ENCODE assay signal across 14 cellular contexts in genomic region chr2:101018934-101019333, GRCh38.
"Had no signal": no experiment of that assay in that cellular context is flagged by ENCODE, and none has a peak within 500 bp of the region (broad histone marks: within the 10 kb centered on the region; RNA-seq: fewer than 3 reads in every experiment).

No MANE protein-coding gene starts in this region.

- H3K4me3 Mint-ChIP-seq: dendritic cell treated with granulocyte-macrophage colony-stimulating factor and Interleukin-4, amounts not matched to agents 40 ng/mL and 50 ng/mL, for 4 days; effector memory CD8-positive, alpha-beta T cell; neural crest cell had no signal

- H3K4me1 Mint-ChIP-seq: neural crest cell had no signal

- H3K27me3 Mint-ChIP-seq: dendritic cell treated with granulocyte-macrophage colony-stimulating factor and Interleukin-4, amounts not matched to agents 40 ng/mL and 50 ng/mL, for 4 days; effector memory CD8-positive, alpha-beta T cell had no signal

- H3K4me1 ChIP-seq: tibial nerve, uterus had no signal

- H3K9me3 ChIP-seq: sigmoid colon, tibial nerve, uterus had no signal

- ATAC-seq: effector memory CD8-positive, alpha-beta T cell had no signal

- DNase-seq: activated CD4-positive, alpha-beta T cell treated with anti-CD3 and anti-CD28 coated beads, Interleukin-2, amount 50 U/mL, for 48 hours; anterior cingulate cortex; brain microvascular endothelial cell; cerebellar nuclear complex; effector memory CD8-positive, alpha-beta T cell; foreskin melanocyte; sigmoid colon; stimulated activated CD4-positive, alpha-beta T cell treated with anti-CD3 and anti-CD28 coated beads, Interleukin-1b, Interleukin-23, amount 100 ng/mL, for 48 hours; T-helper 1 cell; uterus had no signal

- H3K27me3 ChIP-seq: brain microvascular endothelial cell, sigmoid colon, tibial nerve, uterus had no signal

- H3K4me3 ChIP-seq: sigmoid colon, tibial nerve, uterus had no signal

- H3K36me3 ChIP-seq: brain microvascular endothelial cell, uterus had no signal

- H3K27ac ChIP-seq: brain microvascular endothelial cell, epithelial cell of prostate, sigmoid colon, tibial nerve, uterus had no signal

- H3K9me3 Mint-ChIP-seq: dendritic cell treated with granulocyte-macrophage colony-stimulating factor and Interleukin-4, amounts not matched to agents 40 ng/mL and 50 ng/mL, for 4 days; effector memory CD8-positive, alpha-beta T cell had no signal

- H3K27ac Mint-ChIP-seq: dendritic cell treated with granulocyte-macrophage colony-stimulating factor and Interleukin-4, amounts not matched to agents 40 ng/mL and 50 ng/mL, for 4 days had no signal
